ENCODE assay signal across 8 cellular contexts in genomic region chr15:44286814-44287555, GRCh38. TPM values are rescaled to one million over a fixed set of nuclear protein-coding genes. Genes with fewer than 3 reads are reported as not detected.
DNase-seq lines count a peak whose midpoint lies in the region; ATAC-seq, FAIRE-seq and TF ChIP-seq lines count a peak whose summit lies in the region.

No MANE protein-coding gene starts in this region.

- peak overlapping the region; percentile 97 for H3K4me3 Mint-ChIP-seq in activated T-helper 17 cell treated with anti-CD3 and anti-CD28 coated beads, Interleukin-2, amount 50 U/mL, for 72 hours

- peak overlapping the region in 1 of 2 donors; percentile 74 for H3K9ac ChIP-seq in kidney (ENCODE audit: low read length in 2 of 2)

- H3K4me3 ChIP-seq in kidney (ENCODE audit: low read length in 2 of 2), result peak overlapping the region; percentile 82 to 87
- H3K4me3 ChIP-seq in thoracic aorta, result peak overlapping the region; percentile 92

- DNase-seq in activated effector memory CD4-positive, alpha-beta T cell treated with anti-CD3 and anti-CD28 coated beads, Interleukin-2, amount 50 U/mL, for 16 hours, result peak; percentile 65
- DNase-seq in activated effector memory CD4-positive, alpha-beta T cell treated with Interleukin-2 at 50 U/mL for 16 hours, result no peak
- no peak for DNase-seq in kidney
- no peak for DNase-seq in thoracic aorta (ENCODE audit: low spot score)
- no peak for DNase-seq in urothelium cell line (ENCODE audit: low spot score)
- no peak for DNase-seq in NCI-H510A (lab: John Stamatoyannopoulos, UW)

- H3K36me3 ChIP-seq in kidney (ENCODE audit: control insufficient read depth in 1 of 2, insufficient read depth in 2 of 2, low read length in 2 of 2), result no peaks in the 10 kb centered on the region
- no peaks in the 10 kb centered on the region for H3K36me3 ChIP-seq in thoracic aorta

- H3K4me1 Mint-ChIP-seq in activated T-helper 17 cell treated with anti-CD3 and anti-CD28 coated beads, Interleukin-2, amount 50 U/mL, for 72 hours, result peaks cover 32% of the 10 kb centered on the region

- peaks cover 2% of the 10 kb centered on the region for H3K27me3 Mint-ChIP-seq in activated T-helper 17 cell treated with anti-CD3 and anti-CD28 coated beads, Interleukin-2, amount 50 U/mL, for 72 hours

- TF ChIP-seq CTCF in kidney (IDR thresholded peaks at IDR 0.05; ENCODE audit: borderline replicate concordance, extremely low read depth, insufficient read depth), result no peak
- peak; percentile 34 for TF ChIP-seq CTCF in thoracic aorta (IDR thresholded peaks at IDR 0.05)

- H3K4me1 ChIP-seq in kidney (ENCODE audit: control insufficient read depth in 1 of 2, insufficient read depth in 1 of 2, low read depth in 1 of 2, low read length in 2 of 2) (peaks cover 0 to 2% of the 10 kb centered on the region in 2 donors), thoracic aorta (ENCODE audit: control insufficient read depth in 1 of 2, low read depth in 2 of 2) (peaks cover 20 to 34% of the 10 kb centered on the region in 2 donors)

- no peak for FAIRE-seq in kidney (lab: Jason Lieb, UNC)
- FAIRE-seq in urothelium cell line (lab: Jason Lieb, UNC), result no peak

- peaks cover 9% of the 10 kb centered on the region for H3K36me3 Mint-ChIP-seq in activated T-helper 17 cell treated with anti-CD3 and anti-CD28 coated beads, Interleukin-2, amount 50 U/mL, for 72 hours (ENCODE audit: low read depth)

- ATAC-seq in activated T-helper 17 cell treated with anti-CD3 and anti-CD28 coated beads, Interleukin-2, amount 50 U/mL, for 72 hours (replicated peaks), result no peak
- ATAC-seq in thoracic aorta (ENCODE audit: insufficient number of reproducible peaks, low FRiP score, low read depth) (no peak), HG03442 (IDR thresholded peaks at IDR 0.05; ENCODE audit: unreplicated experiment) (no peak)

- H3K9me3 ChIP-seq in kidney (ENCODE audit: control insufficient read depth in 1 of 2, low read length in 2 of 2) (no peaks in the 10 kb centered on the region), thoracic aorta (no peaks in the 10 kb centered on the region)

- no peaks in the 10 kb centered on the region for H3K9me3 Mint-ChIP-seq in activated T-helper 17 cell treated with anti-CD3 and anti-CD28 coated beads, Interleukin-2, amount 50 U/mL, for 72 hours

- H3K27ac Mint-ChIP-seq in activated T-helper 17 cell treated with anti-CD3 and anti-CD28 coated beads, Interleukin-2, amount 50 U/mL, for 72 hours, result peak overlapping the region; percentile 99

- no peaks in the 10 kb centered on the region for H3K27me3 ChIP-seq in thoracic aorta (replicated peaks; ENCODE audit: insufficient read depth)

- intact Hi-C loops in kidney (cut with DNase I), result no loop called here

- peak overlapping the region in 1 of 2 donors; percentile 87 for H3K27ac ChIP-seq in kidney (ENCODE audit: low read depth in 2 of 2, low read length in 2 of 2)
- H3K27ac ChIP-seq in thoracic aorta, result peak overlapping the region in 1 of 2 donors; percentile 94

RNA-seq across cellular contexts. Expression of gene GOLM2, which starts 1.5 kb away (rescaled TPM):
- total RNA-seq in activated T-helper 17 cell treated with anti-CD3 and anti-CD28 coated beads, Interleukin-2, amount 50 U/mL, for 72 hours, result 10 to 100 TPM; 30.5 to 45.2 TPM
- total RNA-seq in kidney, result 117 TPM
- 29.8 TPM for polyA plus RNA-seq in kidney (ENCODE audit: insufficient read depth, low read depth, low replicate concordance)
- total RNA-seq in thoracic aorta, result 100 to 1,000 TPM; 110 to 136 TPM
